ENCODE assay signal across 16 cellular contexts in the genomic region with DNA sequence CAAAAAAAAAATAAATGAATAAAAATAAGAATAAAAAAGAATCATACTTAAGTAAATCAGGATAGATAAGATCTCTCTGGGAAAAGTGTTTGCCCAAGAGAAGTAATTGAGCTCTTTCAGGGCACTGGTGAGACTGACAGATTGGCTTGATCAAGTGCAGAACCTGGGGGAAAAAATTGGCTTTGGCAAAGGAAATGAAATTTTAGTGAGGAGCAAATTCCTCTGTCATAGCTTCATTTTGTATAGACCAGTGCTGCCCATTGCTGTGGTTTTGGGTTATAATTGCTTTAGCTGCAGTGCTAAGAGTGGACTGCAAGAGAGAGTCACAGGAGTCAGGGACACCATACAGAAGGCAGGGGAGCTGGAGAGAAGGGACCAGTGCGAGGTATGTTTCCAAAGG. TPM values are rescaled to one million over a fixed set of nuclear protein-coding genes. Genes with fewer than 3 reads are reported as not detected.
DNase-seq lines count a peak whose midpoint lies in the region; ATAC-seq and TF ChIP-seq lines count a peak whose summit lies in the region.
"Had no signal": no experiment of that assay in that cellular context is flagged by ENCODE, and none has a peak within 500 bp of the region (broad histone marks: within the 10 kb centered on the region; RNA-seq: fewer than 3 reads in every experiment).

No MANE protein-coding gene starts in this region.

- intact Hi-C loops in activated CD8-positive, alpha-beta T cell treated with anti-CD3 and anti-CD28 coated beads for 36 hours (cut with micrococcal nuclease): no loop called here
- intact Hi-C loops in sigmoid colon (cut with DNase I): no loop called here

- H3K36me3 ChIP-seq in endodermal cell (ENCODE audit: control insufficient read depth, insufficient read depth, low read length) (no peaks in the 10 kb centered on the region), sigmoid colon (no peaks in the 10 kb centered on the region), SJCRH30 (no peaks in the 10 kb centered on the region)
- H3K36me3 ChIP-seq in effector memory CD4-positive, alpha-beta T cell (ENCODE audit: control insufficient read depth, insufficient read depth, low read length): peaks cover 30% of the 10 kb centered on the region

- POLR2A ChIA-PET in activated CD8-positive, alpha-beta T cell treated with anti-CD3 and anti-CD28 coated beads for 36 hours (lab: Charles Lee): interaction anchor here (0.6 to 2.7 kb wide), 5 partner anchors 8 to 133 kb away, joined by 3 to 10 read pairs (median 4); partner anchors contain the start of gene DRG1
- POLR2A ChIA-PET in activated CD8-positive, alpha-beta T cell treated with anti-CD3 and anti-CD28 coated beads, Interleukin-2, amount 10 ng/mL, durations not matched to agents 7 days and 5 days (lab: Charles Lee): interaction anchor here (1.7 kb wide), 1 partner anchor 11 kb away, joined by 4 read pairs; no protein-coding TSS in a partner anchor

- TF ChIP-seq POLR2A in sigmoid colon (IDR thresholded peaks at IDR 0.05): no peak

- H3K36me3 Mint-ChIP-seq in activated CD8-positive, alpha-beta T cell treated with anti-CD3 and anti-CD28 coated beads for 36 hours (ENCODE audit: low read depth): peaks cover 65% of the 10 kb centered on the region
- peaks cover 41% of the 10 kb centered on the region for H3K36me3 Mint-ChIP-seq in activated CD8-positive, alpha-beta T cell treated with anti-CD3 and anti-CD28 coated beads, Interleukin-2, amount 10 ng/mL, durations not matched to agents 7 days and 5 days (ENCODE audit: low read depth)
- no peaks in the 10 kb centered on the region for H3K36me3 Mint-ChIP-seq in T-helper 17 cell (ENCODE audit: low read depth)
- peaks cover 6% of the 10 kb centered on the region for H3K36me3 Mint-ChIP-seq in endodermal cell (ENCODE audit: low read depth)
- H3K36me3 Mint-ChIP-seq in T-helper 2 cell treated with Interferon-gamma antibody and Interleukin-4, amounts not matched to agents 5 μg/mL and 100 μg/mL, for 36 hours (ENCODE audit: low read depth): peaks cover 44% of the 10 kb centered on the region

- 93% methylated on average over 1 of the region's 1 CpG; no CpG with 5 or more reads in 1 of the 2 experiments for WGBS in endodermal cell (ENCODE audit: insufficient coverage in 1 of 2, insufficient read length in 1 of 2), 2 experiments
- WGBS in sigmoid colon, 2 donors: 89 to 93% methylated on average over 1 of the region's 1 CpG

- no peak for ATAC-seq in activated CD8-positive, alpha-beta T cell treated with anti-CD3 and anti-CD28 coated beads for 36 hours
- ATAC-seq in activated CD8-positive, alpha-beta T cell treated with anti-CD3 and anti-CD28 coated beads, Interleukin-2, amount 10 ng/mL, durations not matched to agents 7 days and 5 days: no peak
- ATAC-seq in T-helper 17 cell: no peak
- ATAC-seq: A549, mucosa of descending colon had no signal

- no peak for TF ChIP-seq CTCF in activated CD8-positive, alpha-beta T cell treated with anti-CD3 and anti-CD28 coated beads for 36 hours (IDR thresholded peaks at IDR 0.05)
- no peak for TF ChIP-seq CTCF in endodermal cell (conservative IDR thresholded peaks at IDR 0.05)
- no peak for TF ChIP-seq CTCF in sigmoid colon (IDR thresholded peaks at IDR 0.05)

- no peaks in the 10 kb centered on the region for H3K4me1 ChIP-seq in endodermal cell (ENCODE audit: control insufficient read depth, insufficient read depth, low read length)
- peaks cover 0 to 31% (median 30%) of the 10 kb centered on the region in 4 donors for H3K4me1 ChIP-seq in sigmoid colon
- peaks cover 4% of the 10 kb centered on the region for H3K4me1 ChIP-seq in effector memory CD4-positive, alpha-beta T cell (ENCODE audit: control insufficient read depth, insufficient read depth, low read length, poor library complexity, severe bottlenecking)
- no peaks in the 10 kb centered on the region for H3K4me1 ChIP-seq in SJCRH30
- H3K4me1 ChIP-seq: suprapubic skin had no signal

- TF ChIP-seq EP300 in sigmoid colon (IDR thresholded peaks at IDR 0.05): no peak

- H3K27ac Mint-ChIP-seq in activated CD8-positive, alpha-beta T cell treated with anti-CD3 and anti-CD28 coated beads for 36 hours: peak overlapping the region; percentile 89
- no peak overlapping the region for H3K27ac Mint-ChIP-seq in activated CD8-positive, alpha-beta T cell treated with anti-CD3 and anti-CD28 coated beads, Interleukin-2, amount 10 ng/mL, durations not matched to agents 7 days and 5 days
- H3K27ac Mint-ChIP-seq in T-helper 17 cell: peak overlapping the region; percentile 65
- H3K27ac Mint-ChIP-seq in endodermal cell: no peak overlapping the region
- H3K27ac Mint-ChIP-seq in T-helper 2 cell treated with Interferon-gamma antibody and Interleukin-4, amounts not matched to agents 5 μg/mL and 100 μg/mL, for 36 hours: no peak overlapping the region

- no peak overlapping the region for H3K9ac ChIP-seq in endodermal cell (ENCODE audit: extremely low read depth, low read length, poor library complexity, severe bottlenecking)

- no peaks in the 10 kb centered on the region for H3K27me3 ChIP-seq in endodermal cell (ENCODE audit: control insufficient read depth, insufficient read depth, low read length, poor library complexity, severe bottlenecking)
- H3K27me3 ChIP-seq in sigmoid colon: no peaks in the 10 kb centered on the region
- no peaks in the 10 kb centered on the region for H3K27me3 ChIP-seq in effector memory CD4-positive, alpha-beta T cell (replicated peaks; ENCODE audit: control insufficient read depth, insufficient read depth, low read length, poor library complexity, severe bottlenecking)
- H3K27me3 ChIP-seq in SJCRH30: no peaks in the 10 kb centered on the region
- H3K27me3 ChIP-seq: hepatocyte, suprapubic skin had no signal

- CTCF ChIA-PET in activated CD8-positive, alpha-beta T cell treated with anti-CD3 and anti-CD28 coated beads for 36 hours (lab: Charles Lee): no interaction called here
- CTCF ChIA-PET in activated CD8-positive, alpha-beta T cell treated with anti-CD3 and anti-CD28 coated beads, Interleukin-2, amount 10 ng/mL, durations not matched to agents 7 days and 5 days (lab: Charles Lee): interaction anchor here (2.9 kb wide), 1 partner anchor 24 kb away, joined by 10 read pairs; no protein-coding TSS in a partner anchor

- DNase-seq in activated CD8-positive, alpha-beta T cell treated with anti-CD3 and anti-CD28 coated beads for 36 hours: no peak
- no peak for DNase-seq in activated CD8-positive, alpha-beta T cell treated with anti-CD3 and anti-CD28 coated beads, Interleukin-2, amount 10 ng/mL, durations not matched to agents 7 days and 5 days
- no peak for DNase-seq in T-helper 17 cell
- DNase-seq in endodermal cell: peak; percentile 13
- no peak for DNase-seq in sigmoid colon
- DNase-seq in effector memory CD4-positive, alpha-beta T cell: no peak
- no peak for DNase-seq in T-helper 2 cell treated with Interferon-gamma antibody and Interleukin-4, amounts not matched to agents 5 μg/mL and 100 μg/mL, for 36 hours (ENCODE audit: low spot score)
- DNase-seq in SJCRH30: no peak
- DNase-seq: activated CD4-positive, alpha-beta T cell treated with anti-CD3 and anti-CD28 coated beads, Interleukin-2, amount 50 U/mL, for 1 hour; activated gamma-delta T cell; mucosa of descending colon; NCI-H1105; posterior cingulate gyrus had no signal

- H3K27ac ChIP-seq in endodermal cell (ENCODE audit: low read depth, low read length) (no peak overlapping the region), sigmoid colon (peak overlapping the region; percentile 49 to 81 (median 66)), SJCRH30 (no peak overlapping the region)
- no peak overlapping the region for H3K27ac ChIP-seq in effector memory CD4-positive, alpha-beta T cell (ENCODE audit: insufficient read depth, low read length, poor library complexity, severe bottlenecking)
- H3K27ac ChIP-seq: A549, hepatocyte, suprapubic skin had no signal

- H3K27me3 Mint-ChIP-seq in activated CD8-positive, alpha-beta T cell treated with anti-CD3 and anti-CD28 coated beads for 36 hours: no peaks in the 10 kb centered on the region
- no peaks in the 10 kb centered on the region for H3K27me3 Mint-ChIP-seq in activated CD8-positive, alpha-beta T cell treated with anti-CD3 and anti-CD28 coated beads, Interleukin-2, amount 10 ng/mL, durations not matched to agents 7 days and 5 days (ENCODE audit: low read depth)
- H3K27me3 Mint-ChIP-seq in T-helper 17 cell (no peaks in the 10 kb centered on the region), endodermal cell (ENCODE audit: insufficient read depth) (no peaks in the 10 kb centered on the region)
- H3K27me3 Mint-ChIP-seq in T-helper 2 cell treated with Interferon-gamma antibody and Interleukin-4, amounts not matched to agents 5 μg/mL and 100 μg/mL, for 36 hours (ENCODE audit: low read depth): no peaks in the 10 kb centered on the region

- H3K4me1 Mint-ChIP-seq in activated CD8-positive, alpha-beta T cell treated with anti-CD3 and anti-CD28 coated beads for 36 hours (ENCODE audit: low read depth): peaks cover 65% of the 10 kb centered on the region
- peaks cover 47% of the 10 kb centered on the region for H3K4me1 Mint-ChIP-seq in activated CD8-positive, alpha-beta T cell treated with anti-CD3 and anti-CD28 coated beads, Interleukin-2, amount 10 ng/mL, durations not matched to agents 7 days and 5 days (ENCODE audit: low read depth)
- H3K4me1 Mint-ChIP-seq in T-helper 17 cell: peaks cover 26% of the 10 kb centered on the region
- H3K4me1 Mint-ChIP-seq in endodermal cell: peaks cover 3% of the 10 kb centered on the region
- H3K4me1 Mint-ChIP-seq in T-helper 2 cell treated with Interferon-gamma antibody and Interleukin-4, amounts not matched to agents 5 μg/mL and 100 μg/mL, for 36 hours (ENCODE audit: low read depth): peaks cover 41% of the 10 kb centered on the region

- H3K9me3 Mint-ChIP-seq in activated CD8-positive, alpha-beta T cell treated with anti-CD3 and anti-CD28 coated beads for 36 hours: no peaks in the 10 kb centered on the region
- H3K9me3 Mint-ChIP-seq in activated CD8-positive, alpha-beta T cell treated with anti-CD3 and anti-CD28 coated beads, Interleukin-2, amount 10 ng/mL, durations not matched to agents 7 days and 5 days (ENCODE audit: insufficient read depth): no peaks in the 10 kb centered on the region
- no peaks in the 10 kb centered on the region for H3K9me3 Mint-ChIP-seq in endodermal cell
- H3K9me3 Mint-ChIP-seq in T-helper 2 cell treated with Interferon-gamma antibody and Interleukin-4, amounts not matched to agents 5 μg/mL and 100 μg/mL, for 36 hours: no peaks in the 10 kb centered on the region

- no peaks in the 10 kb centered on the region for H3K9me3 ChIP-seq in T-helper 17 cell (ENCODE audit: control insufficient read depth, low read length, poor library complexity, severe bottlenecking)
- no peaks in the 10 kb centered on the region for H3K9me3 ChIP-seq in endodermal cell (ENCODE audit: control insufficient read depth, low read length)
- H3K9me3 ChIP-seq in sigmoid colon: no peaks in the 10 kb centered on the region
- no peaks in the 10 kb centered on the region for H3K9me3 ChIP-seq in effector memory CD4-positive, alpha-beta T cell (ENCODE audit: control insufficient read depth, low read length)
- H3K9me3 ChIP-seq in SJCRH30 (replicated peaks): no peaks in the 10 kb centered on the region
- H3K9me3 ChIP-seq: A549, mucosa of descending colon, suprapubic skin had no signal

- no peak overlapping the region for H3K4me3 Mint-ChIP-seq in activated CD8-positive, alpha-beta T cell treated with anti-CD3 and anti-CD28 coated beads for 36 hours
- no peak overlapping the region for H3K4me3 Mint-ChIP-seq in activated CD8-positive, alpha-beta T cell treated with anti-CD3 and anti-CD28 coated beads, Interleukin-2, amount 10 ng/mL, durations not matched to agents 7 days and 5 days
- H3K4me3 Mint-ChIP-seq in T-helper 17 cell (no peak overlapping the region), endodermal cell (no peak overlapping the region)
- no peak overlapping the region for H3K4me3 Mint-ChIP-seq in T-helper 2 cell treated with Interferon-gamma antibody and Interleukin-4, amounts not matched to agents 5 μg/mL and 100 μg/mL, for 36 hours

- H3K4me3 ChIP-seq in endodermal cell (ENCODE audit: low read length) (no peak overlapping the region), sigmoid colon (no peak overlapping the region), SJCRH30 (no peak overlapping the region)
- H3K4me3 ChIP-seq in effector memory CD4-positive, alpha-beta T cell (ENCODE audit: insufficient read depth, low read depth, low read length, poor library complexity, severe bottlenecking): no peak overlapping the region
- H3K4me3 ChIP-seq: A549, hepatocyte, mucosa of descending colon, suprapubic skin had no signal

RNA-seq across cellular contexts. Expression of gene SFI1, which starts 35.7 kb away (rescaled TPM):
- 100 to 1,000 TPM; 273 to 274 TPM for total RNA-seq in activated CD8-positive, alpha-beta T cell treated with anti-CD3 and anti-CD28 coated beads for 36 hours
- total RNA-seq in activated CD8-positive, alpha-beta T cell treated with anti-CD3 and anti-CD28 coated beads, Interleukin-2, amount 10 ng/mL, durations not matched to agents 7 days and 5 days: 100 to 1,000 TPM; 136 to 141 TPM
- total RNA-seq in T-helper 17 cell (100 to 1,000 TPM; 185 to 189 TPM), endodermal cell (10 to 100 TPM; 42.0 to 52.6 TPM), sigmoid colon (10 to 100 TPM; 15.3 to 38.0 (median 27.7) TPM)
- polyA plus RNA-seq in endodermal cell (2013, experiment 1 of 2): 38.4 TPM
- 32.9 TPM for polyA plus RNA-seq in endodermal cell (2013, experiment 2 of 2)
- 10 to 100 TPM in 2 of 3 donors, 1 to 10 TPM in 1; 6.5 to 40.9 (median 10.2) TPM for polyA plus RNA-seq in sigmoid colon
- total RNA-seq in SJCRH30 (2014; rRNA removed; shearing (Covaris generic)): 9.0 and 11.8 TPM in 2 replicates

RNA-seq across cellular contexts. Expression of gene EIF4ENIF1, which starts 42.4 kb away (rescaled TPM):
- 10 to 100 TPM; 50.3 to 50.5 TPM for total RNA-seq in activated CD8-positive, alpha-beta T cell treated with anti-CD3 and anti-CD28 coated beads for 36 hours
- total RNA-seq in activated CD8-positive, alpha-beta T cell treated with anti-CD3 and anti-CD28 coated beads, Interleukin-2, amount 10 ng/mL, durations not matched to agents 7 days and 5 days: 10 to 100 TPM; 34.6 to 39.3 TPM
- 10 to 100 TPM; 24.2 to 26.4 TPM for total RNA-seq in T-helper 17 cell
- total RNA-seq in endodermal cell: 10 to 100 TPM; 34.5 to 37.1 TPM
- 32.2 TPM for polyA plus RNA-seq in endodermal cell (2013, experiment 1 of 2)
- polyA plus RNA-seq in endodermal cell (2013, experiment 2 of 2): 28.6 TPM
- total RNA-seq in sigmoid colon: 10 to 100 TPM; 16.6 to 23.8 (median 22.2) TPM
- 10 to 100 TPM in 2 of 3 donors, 1 to 10 TPM in 1; 5.5 to 13.5 (median 12.0) TPM for polyA plus RNA-seq in sigmoid colon
- 16.3 and 29.7 TPM in 2 replicates for total RNA-seq in SJCRH30 (2014; rRNA removed; shearing (Covaris generic))

Comparison
In these comparisons a context has a peak if more than half of its experiments do, and no peak if none do; other contexts are left out.
1. H3K27ac Mint-ChIP-seq: peak in activated CD8-positive, alpha-beta T cell treated with anti-CD3 and anti-CD28 coated beads for 36 hours (single experiment) and T-helper 17 cell (single experiment); none in activated CD8-positive, alpha-beta T cell treated with anti-CD3 and anti-CD28 coated beads, Interleukin-2, amount 10 ng/mL, durations not matched to agents 7 days and 5 days (single experiment), endodermal cell (single experiment) and T-helper 2 cell treated with Interferon-gamma antibody and Interleukin-4, amounts not matched to agents 5 μg/mL and 100 μg/mL, for 36 hours (single experiment).
2. H3K27ac ChIP-seq: peak in sigmoid colon (4 of 4); none in endodermal cell (single experiment), effector memory CD4-positive, alpha-beta T cell (single experiment) and SJCRH30 (single experiment).